Comparison of ENCODE assay signal across 20 cellular contexts in genomic region chr17:57532556-57532955, GRCh38.
DNase-seq lines count a peak whose midpoint lies in the region; ATAC-seq, FAIRE-seq and TF ChIP-seq lines count a peak whose summit lies in the region.
"Had no signal": no experiment of that assay in that cellular context is flagged by ENCODE, and none has a peak within 500 bp of the region (broad histone marks: within the 10 kb centered on the region; RNA-seq: fewer than 3 reads in every experiment).

No MANE protein-coding gene starts in this region.

- H3K9ac ChIP-seq in HepG2 (ENCODE audit: insufficient read depth, low read depth, low read length) = no peak overlapping the region; the same call in 1 of the 2 replicates

- H3K4me2 ChIP-seq in HepG2 (ENCODE audit: low read depth, low read length) = no peak overlapping the region
- H3K4me2 ChIP-seq: GM23338 had no signal

- H3K79me2 ChIP-seq in HepG2 (ENCODE audit: insufficient read depth, low read length) = peaks cover 2% of the 10 kb centered on the region

- no peaks in the 10 kb centered on the region for H3K9me3 Mint-ChIP-seq in activated T-helper 2 cell treated with anti-CD3 and anti-CD28 coated beads, Interferon-gamma antibody, Interleukin-2, Interleukin-4, amounts not matched to agents 10 μg/mL and 5 μg/mL and 100 μg/mL, durations not matched to agents 14 hours and 24 hours and 36 hours
- H3K9me3 Mint-ChIP-seq in type B pancreatic cell = no peaks in the 10 kb centered on the region
- H3K9me3 Mint-ChIP-seq: GM23338 had no signal

- no peak for TF ChIP-seq POLR2A in HepG2 (IDR thresholded peaks at IDR 0.05; ENCODE audit: insufficient read depth in 1 of 2, low read depth in 2 of 2, low read length in 2 of 2)
- no peak for TF ChIP-seq POLR2A in right lobe of liver (IDR thresholded peaks at IDR 0.05)

- H3K4me3 ChIP-seq in HepG2 (replicated peaks in 1 of 3; ENCODE audit: insufficient read depth in 1 of 3, low read depth in 2 of 3, low read length in 3 of 3) (no peak overlapping the region), right lobe of liver (no peak overlapping the region)
- H3K4me3 ChIP-seq: coronary artery, GM23338, sigmoid colon had no signal

- H3K4me1 ChIP-seq in HepG2 (ENCODE audit: insufficient read depth, low read length) (peaks cover 97% of the 10 kb centered on the region), right lobe of liver (peaks cover 0 to 46% (median 10%) of the 10 kb centered on the region in 4 donors)

- in situ Hi-C loops in HepG2 (cut with HindIII; ENCODE audit: extremely low pct_ligation_motif_present, low pct_unique_long_range_greater_than_20kb) = no loop called here

- no peak for TF ChIP-seq EP300 in HepG2 (IDR thresholded peaks at IDR 0.05; ENCODE audit: low read depth in 2 of 2, low read length in 2 of 2)
- no peak for TF ChIP-seq EP300 in HepG2 (CRISPR knock-in tag; IDR thresholded peaks at IDR 0.05; ENCODE audit: borderline replicate concordance)

- H3K27ac ChIP-seq in HepG2 (ENCODE audit: extremely low read length, insufficient read depth, low read length) = no peak overlapping the region
- peak overlapping the region in 1 of 3 donors; percentile 62 for H3K27ac ChIP-seq in right lobe of liver
- H3K27ac ChIP-seq: coronary artery, RWPE1, sigmoid colon had no signal

- POLR2A ChIA-PET in HepG2 (lab: Yijun Ruan, JAX) = interaction anchor here (1.0 to 4.0 kb wide), 2 partner anchors 15 to 45 kb away, joined by 4 to 27 read pairs; no protein-coding TSS in a partner anchor

- peaks cover 9 to 16% of the 10 kb centered on the region in 2 experiments; a peak in 4 of 5 replicates for H3K36me3 ChIP-seq in HepG2 (replicated peaks in 1 of 2; ENCODE audit: control insufficient read depth in 1 of 2, insufficient read depth in 2 of 2, low read length in 2 of 2)
- no peaks in the 10 kb centered on the region for H3K36me3 ChIP-seq in right lobe of liver
- H3K36me3 ChIP-seq: sigmoid colon had no signal

- TF ChIP-seq CTCF in HepG2 (CRISPR knock-in tag; IDR thresholded peaks at IDR 0.05) = no peak
- no peak for TF ChIP-seq CTCF in right lobe of liver (IDR thresholded peaks at IDR 0.05)
- TF ChIP-seq CTCF in type B pancreatic cell (conservative IDR thresholded peaks at IDR 0.05) = no peak
- TF ChIP-seq CTCF in GM20000 (IDR thresholded peaks at IDR 0.05; ENCODE audit: extremely low read depth, missing control alignments) = no peak

- WGBS in HepG2 (ENCODE audit: low lambda C conversion rate) = 100% methylated on average over 6 of the region's 6 CpGs
- 94% methylated on average over 2 of the region's 6 CpGs for WGBS in right lobe of liver (ENCODE audit: insufficient coverage, low coverage, low lambda C conversion rate, missing lambda C conversion rate)

- H3K4me3 Mint-ChIP-seq in activated T-helper 2 cell treated with anti-CD3 and anti-CD28 coated beads, Interferon-gamma antibody, Interleukin-2, Interleukin-4, amounts not matched to agents 10 μg/mL and 5 μg/mL and 100 μg/mL, durations not matched to agents 14 hours and 24 hours and 36 hours (ENCODE audit: low read depth) = no peak overlapping the region
- H3K4me3 Mint-ChIP-seq in type B pancreatic cell = peak overlapping the region; percentile 57
- H3K4me3 Mint-ChIP-seq: GM23338 had no signal

- no peak overlapping the region for H2AFZ ChIP-seq in HepG2 (ENCODE audit: low read length)
- H2AFZ ChIP-seq: GM23338 had no signal

- no peaks in the 10 kb centered on the region for H3K9me3 ChIP-seq in HepG2 (ENCODE audit: low read length)
- no peaks in the 10 kb centered on the region for H3K9me3 ChIP-seq in right lobe of liver
- H3K9me3 ChIP-seq: sigmoid colon had no signal

- no peaks in the 10 kb centered on the region for H3K27me3 ChIP-seq in HepG2 (ENCODE audit: control insufficient read depth in 1 of 2, insufficient read depth in 2 of 2, low read length in 2 of 2)
- H3K27me3 ChIP-seq in right lobe of liver = no peaks in the 10 kb centered on the region
- H3K27me3 ChIP-seq: sigmoid colon had no signal

- TF ChIP-seq RAD21 in HepG2 (CRISPR knock-in tag; IDR thresholded peaks at IDR 0.05) = no peak

- no peak for FAIRE-seq in HepG2 (lab: Jason Lieb, UNC)
- FAIRE-seq: TTC549 had no signal

- CTCF ChIA-PET in HepG2 (lab: Yijun Ruan, JAX; ENCODE audit: low intra/inter-chr PET ratio, low total read pairs) = no interaction called here

- no peaks in the 10 kb centered on the region for H4K20me1 ChIP-seq in HepG2 (ENCODE audit: insufficient read depth, low read length)

- H3K27ac Mint-ChIP-seq in activated T-helper 2 cell treated with anti-CD3 and anti-CD28 coated beads, Interferon-gamma antibody, Interleukin-2, Interleukin-4, amounts not matched to agents 10 μg/mL and 5 μg/mL and 100 μg/mL, durations not matched to agents 14 hours and 24 hours and 36 hours = peak overlapping the region; percentile 48
- H3K27ac Mint-ChIP-seq in type B pancreatic cell = peak overlapping the region; percentile 39
- H3K27ac Mint-ChIP-seq: GM23338 had no signal

- no peaks in the 10 kb centered on the region for H3K27me3 Mint-ChIP-seq in activated T-helper 2 cell treated with anti-CD3 and anti-CD28 coated beads, Interferon-gamma antibody, Interleukin-2, Interleukin-4, amounts not matched to agents 10 μg/mL and 5 μg/mL and 100 μg/mL, durations not matched to agents 14 hours and 24 hours and 36 hours (ENCODE audit: low read depth)
- no peaks in the 10 kb centered on the region for H3K27me3 Mint-ChIP-seq in type B pancreatic cell

- peaks cover 15% of the 10 kb centered on the region for H3K36me3 Mint-ChIP-seq in activated T-helper 2 cell treated with anti-CD3 and anti-CD28 coated beads, Interferon-gamma antibody, Interleukin-2, Interleukin-4, amounts not matched to agents 10 μg/mL and 5 μg/mL and 100 μg/mL, durations not matched to agents 14 hours and 24 hours and 36 hours (ENCODE audit: low read depth)
- H3K36me3 Mint-ChIP-seq in type B pancreatic cell = peaks cover 16% of the 10 kb centered on the region

- ATAC-seq in HepG2 = no peak
- ATAC-seq in right lobe of liver = no peak
- ATAC-seq: GM23338 had no signal

- intact Hi-C loops in HepG2 (cut with micrococcal nuclease; ENCODE audit: unreplicated experiment) = no loop called here
- intact Hi-C loops in right lobe of liver (cut with DNase I) = no loop called here
- intact Hi-C loops in activated T-helper 2 cell treated with anti-CD3 and anti-CD28 coated beads, Interferon-gamma antibody, Interleukin-2, Interleukin-4, amounts not matched to agents 10 μg/mL and 5 μg/mL and 100 μg/mL, durations not matched to agents 14 hours and 24 hours and 36 hours (cut with micrococcal nuclease) = no loop called here

- BruUV-seq in HepG2 (replicated peaks; lab: Mats Ljungman, UMichigan) = no TSS peak

- no peak for DNase-seq in HepG2 (ENCODE audit: low spot score)
- no peak for DNase-seq in right lobe of liver
- DNase-seq in activated T-helper 2 cell treated with anti-CD3 and anti-CD28 coated beads, Interferon-gamma antibody, Interleukin-2, Interleukin-4, amounts not matched to agents 10 μg/mL and 5 μg/mL and 100 μg/mL, durations not matched to agents 14 hours and 24 hours and 36 hours (ENCODE audit: low spot score) = no peak
- DNase-seq in mucosa of gallbladder (ENCODE audit: low spot score) = peak; percentile 64
- DNase-seq in type B pancreatic cell (ENCODE audit: extremely low spot score, unreplicated experiment) = no peak
- DNase-seq in kidney tubule cell (ENCODE audit: low spot score) = no peak
- no peak for DNase-seq in GM20000 (ENCODE audit: low spot score)
- no peak for DNase-seq in T-helper 2 cell
- DNase-seq: ACHN; activated CD4-positive, alpha-beta T cell treated with anti-CD3 and anti-CD28 coated beads, Interleukin-2, amount 50 U/mL, for 4 hours; activated naive CD4-positive, alpha-beta T cell treated with anti-CD3 and anti-CD28 coated beads, Interleukin-2, amount 50 U/mL, for 16 hours; activated T-cell treated with anti-CD3 and anti-CD28 coated beads for 4 hours; DMS79 treated with DMSO at 0.1 percent for 48 hours; NCI-H1105 treated with DMSO at 0.1 percent for 48 hours; NCI-H524; sigmoid colon had no signal

- peaks cover 19% of the 10 kb centered on the region for H3K4me1 Mint-ChIP-seq in activated T-helper 2 cell treated with anti-CD3 and anti-CD28 coated beads, Interferon-gamma antibody, Interleukin-2, Interleukin-4, amounts not matched to agents 10 μg/mL and 5 μg/mL and 100 μg/mL, durations not matched to agents 14 hours and 24 hours and 36 hours (ENCODE audit: low read depth)
- peaks cover 70% of the 10 kb centered on the region for H3K4me1 Mint-ChIP-seq in type B pancreatic cell (ENCODE audit: unreplicated experiment)

TF ChIP-seq in HepG2, 621 proteins besides CTCF, POLR2A, EP300 and RAD21 (continues in another document):
- TF ChIP-seq SPEN (CRISPR knock-in tag; IDR thresholded peaks at IDR 0.05; ENCODE audit: low read depth) (no peak), ZXDC (CRISPR knock-in tag; IDR thresholded peaks at IDR 0.05) (peak; percentile 45; the same call in 1 of the 2 replicates), HOMEZ (CRISPR knock-in tag; IDR thresholded peaks at IDR 0.05; ENCODE audit: low read depth) (0 out of 2 replicates have a peak, but pooled peaks have one; percentile 5)
